Comparison of ENCODE assay signal across 8 cellular contexts in the genomic region with DNA sequence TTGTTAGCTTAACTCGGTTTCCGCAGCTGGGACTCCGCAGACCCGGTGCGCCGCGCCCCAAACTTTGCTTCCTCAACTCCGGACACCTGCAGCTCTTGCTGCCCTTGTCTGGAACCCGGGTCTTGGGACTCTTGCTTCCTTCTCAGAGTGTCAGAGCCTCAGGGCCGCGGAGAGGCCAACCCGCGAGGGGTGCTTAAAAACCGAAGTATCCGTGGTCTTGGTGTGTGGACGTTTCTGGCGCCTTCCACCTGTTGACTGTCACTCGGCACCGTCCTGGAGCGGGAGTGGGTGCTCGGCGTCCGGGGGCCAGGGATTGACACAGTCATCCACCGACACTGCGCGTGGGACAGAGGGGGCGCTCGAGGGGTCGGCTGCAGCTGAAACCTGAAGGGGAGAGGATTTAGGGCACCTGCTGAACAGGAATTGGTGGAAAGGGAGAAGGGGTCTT. TPM values are rescaled to one million over a fixed set of nuclear protein-coding genes. Genes with fewer than 3 reads are reported as not detected.
DNase-seq lines count a peak whose midpoint lies in the region; ATAC-seq and TF ChIP-seq lines count a peak whose summit lies in the region.

No MANE protein-coding gene starts in this region.

- peak overlapping the region; percentile 78 for H3K4me3 ChIP-seq in GM12864 (ENCODE audit: low read depth, low read length)
- peak overlapping the region; percentile 80 for H3K4me3 ChIP-seq in MM.1S (ENCODE audit: low read length)
- H3K4me3 ChIP-seq in esophagus (ENCODE audit: low read depth in 1 of 2, low read length in 2 of 2), result peak overlapping the region; percentile 73 to 92

- H2BK120ac ChIP-seq in H9 (ENCODE audit: low read depth, low read length, poor library complexity, severe bottlenecking), result no peak overlapping the region

- H3K27ac ChIP-seq in H9 (ENCODE audit: insufficient read length, low read depth, low read length), result no peak overlapping the region
- peak overlapping the region; percentile 87 for H3K27ac ChIP-seq in MM.1S (ENCODE audit: low read length)
- peak overlapping the region; percentile 97 for H3K27ac ChIP-seq in esophagus (ENCODE audit: low read depth in 2 of 2, low read length in 1 of 2)

- no peak overlapping the region for H3K27ac Mint-ChIP-seq in H9
- H3K27ac Mint-ChIP-seq in naive thymus-derived CD8-positive, alpha-beta T cell, result peak overlapping the region; percentile 79 to 97 (median 92)

- peaks cover 11% of the 10 kb centered on the region for H3K23me2 ChIP-seq in H9 (ENCODE audit: insufficient read length, low read depth, low read length, poor library complexity, severe bottlenecking)

- H3K4me3 Mint-ChIP-seq in H9, result peak overlapping the region; percentile 72 to 84
- H3K4me3 Mint-ChIP-seq in naive thymus-derived CD8-positive, alpha-beta T cell, result peak overlapping the region; percentile 94 to 98 (median 97)

- no peaks in the 10 kb centered on the region for H3K36me3 ChIP-seq in MM.1S (replicated peaks; ENCODE audit: insufficient read depth, low read length)
- no peaks in the 10 kb centered on the region for H3K36me3 ChIP-seq in esophagus (ENCODE audit: control insufficient read depth in 2 of 2, insufficient read depth in 2 of 2, low read length in 1 of 2)

- no peaks in the 10 kb centered on the region for H3K36me3 Mint-ChIP-seq in H9 (ENCODE audit: insufficient read depth in 1 of 3, low read depth in 3 of 3)
- H3K36me3 Mint-ChIP-seq in naive thymus-derived CD8-positive, alpha-beta T cell, result peaks cover 0 to 4% (median 2%) of the 10 kb centered on the region in 3 donors

- no peak overlapping the region for H3K18ac ChIP-seq in H9 (ENCODE audit: insufficient read length, low read depth, low read length)

- H3F3A ChIP-seq in MM.1S (ENCODE audit: insufficient read depth, low read length), result peaks cover 41% of the 10 kb centered on the region

- H2BK5ac ChIP-seq in H9 (ENCODE audit: insufficient read length, low read length), result no peak overlapping the region

- DNase-seq in GM12864 (ENCODE audit: low read depth), result peak; percentile 29
- DNase-seq in H9, result peak; percentile 53
- DNase-seq in MM.1S, result peak; percentile 81
- DNase-seq in activated CD8-positive, alpha-beta memory T cell treated with anti-CD3 and anti-CD28 coated beads, Interleukin-2, amount 50 U/mL, for 4 hours, result peak; percentile 71
- DNase-seq in naive thymus-derived CD8-positive, alpha-beta T cell, result peak; percentile 41 to 77 (median 62)
- peak; percentile 60 for DNase-seq in stimulated activated naive CD4-positive, alpha-beta T cell treated with Interleukin-2 at 50 U/mL for 16 hours (lab: John Stamatoyannopoulos, UW)
- DNase-seq in NCI-H2196 (lab: John Stamatoyannopoulos, UW; ENCODE audit: unreplicated experiment), result no peak

- no peak overlapping the region for H2BK20ac ChIP-seq in H9 (ENCODE audit: low read depth, low read length, poor library complexity, severe bottlenecking)

- H2AFZ ChIP-seq in H9 (ENCODE audit: low read length), result no peak overlapping the region
- H2AFZ ChIP-seq in MM.1S (ENCODE audit: low read length), result peak overlapping the region; percentile 79

- H3K27me3 ChIP-seq in H9 (ENCODE audit: insufficient read depth, low read length) (peaks cover 8% of the 10 kb centered on the region; the same call in 1 of the 2 replicates), MM.1S (replicated peaks; ENCODE audit: insufficient read depth, low read length) (no peaks in the 10 kb centered on the region), esophagus (ENCODE audit: control insufficient read depth in 1 of 2, insufficient read depth in 2 of 2, low read length in 2 of 2) (no peaks in the 10 kb centered on the region)

- POLR2A ChIA-PET in naive thymus-derived CD8-positive, alpha-beta T cell (lab: Charles Lee), result interaction anchor here (1.1 to 3.2 kb wide), 6 partner anchors 16 to 233 kb away, joined by 3 to 23 read pairs (median 4); partner anchors contain the start of gene BLOC1S6

- H4K20me1 ChIP-seq in H9 (ENCODE audit: control insufficient read depth, insufficient read depth, insufficient read length), result no peaks in the 10 kb centered on the region
- H4K20me1 ChIP-seq in MM.1S (ENCODE audit: insufficient read depth, low read length), result no peaks in the 10 kb centered on the region

- TF ChIP-seq CTCF in GM12864 (IDR thresholded peaks at IDR 0.05; ENCODE audit: low read depth, low read length, missing control alignments) (peak; percentile 67), H9 (conservative IDR thresholded peaks at IDR 0.05) (peak; percentile 64), MM.1S (IDR thresholded peaks at IDR 0.05; ENCODE audit: low read length) (peak; percentile 71)

- H3K9me3 Mint-ChIP-seq in H9, result no peaks in the 10 kb centered on the region
- no peaks in the 10 kb centered on the region for H3K9me3 Mint-ChIP-seq in naive thymus-derived CD8-positive, alpha-beta T cell

- no peak overlapping the region for H3T11ph ChIP-seq in H9 (ENCODE audit: low read length)

- H3K4me2 ChIP-seq in H9 (ENCODE audit: insufficient read depth, insufficient read length, low read length) (peak overlapping the region; percentile 83), MM.1S (ENCODE audit: low read depth, low read length) (peak overlapping the region; percentile 86)

- H3K79me2 ChIP-seq in H9 (ENCODE audit: insufficient read depth, low read length), result no peaks in the 10 kb centered on the region
- H3K79me2 ChIP-seq in MM.1S (ENCODE audit: low read length), result peaks cover 40% of the 10 kb centered on the region

- H3K56ac ChIP-seq in H9 (ENCODE audit: insufficient read length, low read depth, low read length), result no peak overlapping the region

- no peak overlapping the region for H3K14ac ChIP-seq in H9 (ENCODE audit: insufficient read depth, low read length)

- H3K9me3 ChIP-seq in H9 (ENCODE audit: control insufficient read depth, low read depth, low read length) (no peaks in the 10 kb centered on the region), MM.1S (replicated peaks; ENCODE audit: insufficient read depth, low read length) (no peaks in the 10 kb centered on the region), esophagus (ENCODE audit: control insufficient read depth in 2 of 2, insufficient read depth in 1 of 2, low read depth in 1 of 2, low read length in 1 of 2) (no peaks in the 10 kb centered on the region)

- H3K4ac ChIP-seq in H9 (ENCODE audit: low read depth, low read length), result no peak overlapping the region

- H3K4me1 ChIP-seq in H9 (ENCODE audit: insufficient read depth, low read length) (no peaks in the 10 kb centered on the region), MM.1S (ENCODE audit: low read length) (peaks cover 32% of the 10 kb centered on the region), esophagus (ENCODE audit: control insufficient read depth in 2 of 2, insufficient read depth in 2 of 2, low read length in 1 of 2) (peaks cover 0 to 10% of the 10 kb centered on the region in 2 donors)

- H3K23ac ChIP-seq in H9 (ENCODE audit: insufficient read length, low read depth, low read length), result no peak overlapping the region

- no peak overlapping the region for H2AK5ac ChIP-seq in H9 (ENCODE audit: insufficient read length, low read length)

- no CpG with 5 or more reads among the region's 29 CpGs for WGBS in H9 (ENCODE audit: extremely low coverage, insufficient read length, low lambda C conversion rate)
- WGBS in esophagus, 2 donors, result 1% methylated on average over 29 of the region's 29 CpGs

- peak; percentile 66 to 70 for ATAC-seq in naive thymus-derived CD8-positive, alpha-beta T cell

- H3K4me1 Mint-ChIP-seq in H9, result peaks cover 5% of the 10 kb centered on the region in 2 experiments
- H3K4me1 Mint-ChIP-seq in naive thymus-derived CD8-positive, alpha-beta T cell, result peaks cover 24 to 59% (median 49%) of the 10 kb centered on the region in 4 donors

- H3K79me1 ChIP-seq in H9 (ENCODE audit: insufficient read depth, low read depth, low read length, poor library complexity, severe bottlenecking), result no peaks in the 10 kb centered on the region

- no peak overlapping the region for H4K8ac ChIP-seq in H9 (replicated peaks; ENCODE audit: insufficient read length, low read depth, low read length)

- no peaks in the 10 kb centered on the region for H3K9me2 ChIP-seq in MM.1S (replicated peaks; ENCODE audit: insufficient read depth, low read length)

- H3K9ac ChIP-seq in H9 (ENCODE audit: extremely low read depth, insufficient read length, low read length) (no peak overlapping the region), MM.1S (ENCODE audit: low read length) (peak overlapping the region; percentile 86)

- no peak overlapping the region for H4K91ac ChIP-seq in H9 (ENCODE audit: insufficient read length, low read depth, low read length)

- H2BK15ac ChIP-seq in H9 (ENCODE audit: low read depth, low read length), result no peak overlapping the region

- H2BK12ac ChIP-seq in H9 (ENCODE audit: insufficient read length, low read depth, low read length), result no peak overlapping the region

- H3K27me3 Mint-ChIP-seq in H9 (ENCODE audit: low read depth), result peaks cover 96% of the 10 kb centered on the region
- H3K27me3 Mint-ChIP-seq in naive thymus-derived CD8-positive, alpha-beta T cell, result no peaks in the 10 kb centered on the region

- no peak overlapping the region for H4K5ac ChIP-seq in H9 (ENCODE audit: insufficient read length, low read depth, low read length)

RNA-seq across cellular contexts. Expression of gene SQOR, which starts 0.4 kb away (rescaled TPM):
- 0.17 TPM in 1 of 2 replicates, not detected in the other for total RNA-seq in H9 (2021)
- polyA plus RNA-seq in esophagus, result 10 to 100 TPM; 75.6 to 88.4 TPM
- total RNA-seq in naive thymus-derived CD8-positive, alpha-beta T cell, result 10 to 100 TPM; 30.4 to 38.9 TPM
- polyA plus RNA-seq in naive thymus-derived CD8-positive, alpha-beta T cell, result 10 to 100 TPM; 58.6 to 68.3 (median 58.7) TPM

RNA-seq across cellular contexts. Expression of gene BLOC1S6, which starts 48.0 kb away (rescaled TPM):
- total RNA-seq in H9 (2021), result 36.9 and 39.7 TPM in 2 replicates
- polyA plus RNA-seq in esophagus, result 10 to 100 TPM in 1 of 2 donors, 1 to 10 TPM in 1; 6.5 to 11.1 TPM
- 10 to 100 TPM; 53.5 to 60.3 TPM for total RNA-seq in naive thymus-derived CD8-positive, alpha-beta T cell
- 10 to 100 TPM; 50.9 to 62.1 (median 58.8) TPM for polyA plus RNA-seq in naive thymus-derived CD8-positive, alpha-beta T cell

Comparison
In these comparisons a context has a peak if more than half of its experiments do, and no peak if none do; other contexts are left out.
1. H3K27ac Mint-ChIP-seq: peak in naive thymus-derived CD8-positive, alpha-beta T cell (10 of 10); none in H9 (0 of 3).
2. RNA of gene SQOR, which starts 0.4 kb away (total RNA-seq): 30.4 to 38.9 TPM in naive thymus-derived CD8-positive, alpha-beta T cell; 0.17 TPM in H9; every median in the first group is over 10 times any median in the second.
3. Peak in every context shown above with its lines, with median percentiles within 50 percentile points of each other: H3K4me3 ChIP-seq and CTCF ChIP-seq.